ENCODE assay signal across 17 cellular contexts in the genomic region with DNA sequence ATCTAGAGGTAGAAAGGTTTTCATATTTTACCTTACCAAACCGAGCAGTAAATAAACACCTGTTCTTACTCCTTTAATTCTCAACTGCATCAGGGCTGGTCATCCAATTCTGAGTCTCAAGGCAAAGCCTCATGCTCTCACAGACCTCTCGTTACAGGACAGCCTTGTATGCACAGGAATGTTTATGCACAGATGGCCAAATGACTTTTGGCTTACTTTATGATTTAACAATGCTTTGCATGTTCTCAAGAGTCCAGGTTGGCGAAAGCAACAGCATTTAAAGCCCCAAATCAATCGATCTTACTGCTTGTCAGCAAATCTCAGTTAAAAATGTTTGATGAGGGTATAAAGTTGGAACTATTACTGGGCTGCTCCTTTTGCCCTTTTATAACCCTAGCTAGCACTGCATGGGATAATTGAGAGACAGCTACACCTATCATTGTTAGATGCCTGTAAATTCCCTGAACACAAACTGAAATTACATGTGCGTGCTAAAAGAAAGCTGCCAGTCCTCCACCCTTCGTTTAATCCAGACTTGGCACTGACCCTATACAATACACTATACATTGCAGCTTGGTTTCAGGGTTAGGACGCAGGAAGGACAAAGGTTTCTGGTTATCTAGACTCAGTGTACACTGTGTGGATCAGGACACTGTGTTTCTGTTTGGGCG.
A peak's percentile ranks its signal among the peaks of the same experiment; 100 is the strongest.
DNase-seq lines count a peak whose midpoint lies in the region; ATAC-seq, FAIRE-seq and TF ChIP-seq lines count a peak whose summit lies in the region.
"Had no signal": no experiment of that assay in that cellular context is flagged by ENCODE, and none has a peak within 500 bp of the region (broad histone marks: within the 10 kb centered on the region; RNA-seq: fewer than 3 reads in every experiment).

No MANE protein-coding gene starts in this region.

- H3K9ac ChIP-seq in HepG2 (ENCODE audit: insufficient read depth, low read depth, low read length): no peak overlapping the region

- DNase-seq in right lobe of liver (no peak), HepG2 (ENCODE audit: low spot score) (no peak), glomerular endothelial cell (ENCODE audit: extremely low read depth, low read depth, low spot score) (peak; percentile 54), neural crest cell (ENCODE audit: low read depth, low spot score) (no peak), NCI-H187 treated with DMSO at 0.1 percent for 48 hours (lab: John Stamatoyannopoulos, UW) (no peak), GM19240 (ENCODE audit: insufficient read length, low spot score) (no peak), HuH-7.5 (ENCODE audit: low spot score) (no peak), ACHN (no peak)
- DNase-seq: activated CD8-positive, alpha-beta memory T cell treated with anti-CD3 and anti-CD28 coated beads for 24 hours; activated naive CD4-positive, alpha-beta T cell; cerebellar nuclear complex; glutamatergic neuron; mesenchymal stem cell; NCI-H345; T1000; testis had no signal

- no peak overlapping the region for H3K4me2 ChIP-seq in HepG2 (ENCODE audit: low read depth, low read length)

- BruUV-seq in HepG2 (replicated peaks; lab: Mats Ljungman, UMichigan): no TSS peak

- H3K4me3 ChIP-seq in right lobe of liver (no peak overlapping the region), HepG2 (replicated peaks in 1 of 3; ENCODE audit: insufficient read depth in 1 of 3, low read depth in 2 of 3, low read length in 3 of 3) (no peak overlapping the region)
- H3K4me3 ChIP-seq: testis had no signal

- no peak for TF ChIP-seq RAD21 in HepG2 (CRISPR knock-in tag; IDR thresholded peaks at IDR 0.05)

- peak overlapping the region; percentile 56 for H3K4me3 Mint-ChIP-seq in neural crest cell

- H2AFZ ChIP-seq in HepG2 (ENCODE audit: low read length): no peak overlapping the region

- CTCF ChIA-PET in HepG2 (lab: Yijun Ruan, JAX; ENCODE audit: low intra/inter-chr PET ratio, low total read pairs): no interaction called here

- WGBS in right lobe of liver (ENCODE audit: insufficient coverage, low coverage, low lambda C conversion rate, missing lambda C conversion rate): 29% methylated on average over 7 of the region's 8 CpGs
- 35% methylated on average over 8 of the region's 8 CpGs for WGBS in HepG2 (ENCODE audit: low lambda C conversion rate)

- TF ChIP-seq POLR2A in right lobe of liver (IDR thresholded peaks at IDR 0.05) (no peak), HepG2 (IDR thresholded peaks at IDR 0.05; ENCODE audit: insufficient read depth in 1 of 2, low read depth in 2 of 2, low read length in 2 of 2) (no peak)

- H3K27me3 ChIP-seq in right lobe of liver (no peaks in the 10 kb centered on the region), HepG2 (ENCODE audit: control insufficient read depth in 1 of 2, insufficient read depth in 2 of 2, low read length in 2 of 2) (no peaks in the 10 kb centered on the region; a peak in 1 of 5 replicates)
- H3K27me3 ChIP-seq: testis had no signal

- H3K36me3 Mint-ChIP-seq in neural crest cell (ENCODE audit: low read depth): no peaks in the 10 kb centered on the region

- H3K27ac Mint-ChIP-seq in neural crest cell (ENCODE audit: unreplicated experiment): no peak overlapping the region

- in situ Hi-C loops in HepG2 (cut with HindIII; ENCODE audit: extremely low pct_ligation_motif_present, low pct_unique_long_range_greater_than_20kb): no loop called here
- in situ Hi-C loops in ACHN (cut with HindIII; ENCODE audit: low pct_ligation_motif_present, low pct_unique_long_range_greater_than_20kb, low sequenced_read_pairs): no loop called here

- TF ChIP-seq CTCF in right lobe of liver (IDR thresholded peaks at IDR 0.05) (no peak), HepG2 (CRISPR knock-in tag; IDR thresholded peaks at IDR 0.05) (no peak), neural crest cell (conservative IDR thresholded peaks at IDR 0.05) (no peak)

- H3K79me2 ChIP-seq in HepG2 (ENCODE audit: insufficient read depth, low read length): no peaks in the 10 kb centered on the region

- H3K9me3 ChIP-seq in right lobe of liver (no peaks in the 10 kb centered on the region), HepG2 (ENCODE audit: low read length) (no peaks in the 10 kb centered on the region)
- H3K9me3 ChIP-seq: testis had no signal

- H3K36me3 ChIP-seq in right lobe of liver (peaks cover 0 to under 1% (median 0%) of the 10 kb centered on the region in 4 donors), HepG2 (replicated peaks in 1 of 2; ENCODE audit: control insufficient read depth in 1 of 2, insufficient read depth in 2 of 2, low read length in 2 of 2) (no peaks in the 10 kb centered on the region)

- POLR2A ChIA-PET in HepG2 (lab: Yijun Ruan, JAX): no interaction called here

- H3K9me3 Mint-ChIP-seq in neural crest cell: no peaks in the 10 kb centered on the region

- ATAC-seq in right lobe of liver (peak in 3 of 4 donors; percentile 32 to 66 (median 56)), HepG2 (no peak)

- no peaks in the 10 kb centered on the region for H3K27me3 Mint-ChIP-seq in neural crest cell (ENCODE audit: low read depth)

- FAIRE-seq in HepG2 (lab: Jason Lieb, UNC): no peak
- FAIRE-seq: RCC 7860 had no signal

- peaks cover 64% of the 10 kb centered on the region for H3K4me1 Mint-ChIP-seq in neural crest cell

- no peaks in the 10 kb centered on the region for H4K20me1 ChIP-seq in HepG2 (ENCODE audit: insufficient read depth, low read length)

- no peak for TF ChIP-seq EP300 in HepG2 (IDR thresholded peaks at IDR 0.05; ENCODE audit: low read depth in 2 of 2, low read length in 2 of 2)
- TF ChIP-seq EP300 in HepG2 (CRISPR knock-in tag; IDR thresholded peaks at IDR 0.05; ENCODE audit: borderline replicate concordance): no peak

- H3K27ac ChIP-seq in right lobe of liver (no peak overlapping the region), HepG2 (ENCODE audit: extremely low read length, insufficient read depth, low read length) (no peak overlapping the region)
- H3K27ac ChIP-seq: testis had no signal

- intact Hi-C loops in right lobe of liver (cut with DNase I) (no loop called here), HepG2 (cut with micrococcal nuclease; ENCODE audit: unreplicated experiment) (no loop called here)

- H3K4me1 ChIP-seq in right lobe of liver (peaks cover 0 to 13% (median 0%) of the 10 kb centered on the region in 4 donors), HepG2 (ENCODE audit: insufficient read depth, low read length) (no peaks in the 10 kb centered on the region)
- H3K4me1 ChIP-seq: testis had no signal

TF ChIP-seq in HepG2, 621 proteins besides CTCF, POLR2A, EP300 and RAD21:
- TF ChIP-seq ZNF460 (CRISPR knock-in tag; IDR thresholded peaks at IDR 0.05; ENCODE audit: borderline replicate concordance) (no peak), MAFK (conservative IDR thresholded peaks at IDR 0.05 in 1 of 2, IDR thresholded peaks at IDR 0.05 in 1 of 2; ENCODE audit: low read length in 2 of 2) (0 out of 4 replicates have a peak, but pooled peaks of 1 of the 2 experiments have one; percentile 4), ZNF629 (CRISPR knock-in tag; conservative IDR thresholded peaks at IDR 0.05) (no peak)
